In genomic region chr16:28526201-28527099, GRCh38 we compare ENCODE assay signal across 1 cellular context.
TF ChIP-seq lines count a peak whose summit lies in the region.

No MANE protein-coding gene starts in this region.

TF ChIP-seq in HepG2, 621 proteins besides CTCF, POLR2A, EP300 and RAD21 (continued from another document and continues in another):
- TF ChIP-seq NFAT5 (CRISPR knock-in tag; IDR thresholded peaks at IDR 0.05) (no peak), SAP130 (CRISPR knock-in tag; IDR thresholded peaks at IDR 0.05; ENCODE audit: low read depth) (peak; percentile 94), ZNF563 (CRISPR knock-in tag; IDR thresholded peaks at IDR 0.05) (peak; percentile 56; the same call in 1 of the 2 replicates), ZNF652 (CRISPR knock-in tag; IDR thresholded peaks at IDR 0.05; ENCODE audit: borderline replicate concordance, low read depth) (peak; percentile 73), MAF1 (CRISPR knock-in tag; IDR thresholded peaks at IDR 0.05; ENCODE audit: borderline replicate concordance) (peak; percentile 24; the same call in 1 of the 2 replicates), ZNF335 (CRISPR knock-in tag; IDR thresholded peaks at IDR 0.05) (peak; percentile 74; the same call in 1 of the 2 replicates), NR2F1 (CRISPR knock-in tag; IDR thresholded peaks at IDR 0.05) (peak; percentile 62 to 72; a peak in 3 of 4 replicates), MAFK (conservative IDR thresholded peaks at IDR 0.05 in 1 of 2, IDR thresholded peaks at IDR 0.05 in 1 of 2; ENCODE audit: low read length in 2 of 2) (no peak), ZNF224 (CRISPR knock-in tag; IDR thresholded peaks at IDR 0.05) (peak; percentile 96), REL (CRISPR knock-in tag; conservative IDR thresholded peaks at IDR 0.05) (no peak), ZNF143 (CRISPR knock-in tag; IDR thresholded peaks at IDR 0.05) (no peak), SMYD3 (CRISPR knock-in tag; IDR thresholded peaks at IDR 0.05) (peak; percentile 73; the same call in 1 of the 2 replicates), PHB2 (IDR thresholded peaks at IDR 0.05; ENCODE audit: partially characterized antibody) (no peak), MTF1 (CRISPR knock-in tag; IDR thresholded peaks at IDR 0.05) (no peak), HINFP (CRISPR knock-in tag; IDR thresholded peaks at IDR 0.05; ENCODE audit: low read depth) (no peak), HNRNPL (IDR thresholded peaks at IDR 0.05; ENCODE audit: low read depth, low read length) (no peak), ZNF280D (CRISPR knock-in tag; IDR thresholded peaks at IDR 0.05) (peak; percentile 81; the same call in 1 of the 2 replicates), ZNF609 (CRISPR knock-in tag; IDR thresholded peaks at IDR 0.05; ENCODE audit: borderline replicate concordance) (peak; percentile 93), THAP9 (CRISPR knock-in tag; IDR thresholded peaks at IDR 0.05; ENCODE audit: borderline replicate concordance) (peak; percentile 56; the same call in 1 of the 2 replicates), NRL (CRISPR knock-in tag; IDR thresholded peaks at IDR 0.05; ENCODE audit: borderline replicate concordance) (no peak), PPARG (CRISPR knock-in tag; conservative IDR thresholded peaks at IDR 0.05) (peak; percentile 86), BHLHE40 (IDR thresholded peaks at IDR 0.05; ENCODE audit: low read length) (no peak), XBP1 (CRISPR knock-in tag; IDR thresholded peaks at IDR 0.05) (no peak), ETV5 (CRISPR knock-in tag; IDR thresholded peaks at IDR 0.05; ENCODE audit: borderline replicate concordance) (peak; percentile 42; the same call in 1 of the 2 replicates), ADNP (CRISPR knock-in tag; IDR thresholded peaks at IDR 0.05) (peak; percentile 78; the same call in 1 of the 2 replicates), ZNF546 (CRISPR knock-in tag; conservative IDR thresholded peaks at IDR 0.05) (no peak), BCL6 (CRISPR knock-in tag; IDR thresholded peaks at IDR 0.05) (peak; percentile 97), PHF8 (CRISPR knock-in tag; IDR thresholded peaks at IDR 0.05) (no peak; the same call in 1 of the 2 replicates), GTF2F1 (IDR thresholded peaks at IDR 0.05; ENCODE audit: low read length) (no peak), ELF1 (CRISPR knock-in tag; IDR thresholded peaks at IDR 0.05) (no peak)
- TF ChIP-seq, protein P1, sequence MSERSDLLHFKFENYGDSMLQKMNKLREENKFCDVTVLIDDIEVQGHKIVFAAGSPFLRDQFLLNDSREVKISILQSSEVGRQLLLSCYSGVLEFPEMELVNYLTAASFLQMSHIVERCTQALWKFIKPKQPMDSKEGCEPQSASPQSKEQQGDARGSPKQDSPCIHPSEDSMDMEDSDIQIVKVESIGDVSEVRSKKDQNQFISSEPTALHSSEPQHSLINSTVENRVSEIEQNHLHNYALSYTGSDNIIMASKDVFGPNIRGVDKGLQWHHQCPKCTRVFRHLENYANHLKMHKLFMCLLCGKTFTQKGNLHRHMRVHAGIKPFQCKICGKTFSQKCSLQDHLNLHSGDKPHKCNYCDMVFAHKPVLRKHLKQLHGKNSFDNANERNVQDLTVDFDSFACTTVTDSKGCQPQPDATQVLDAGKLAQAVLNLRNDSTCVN (CRISPR knock-in tag; IDR thresholded peaks at IDR 0.05; ENCODE audit: borderline replicate concordance) = no peak
- TF ChIP-seq, protein P2, sequence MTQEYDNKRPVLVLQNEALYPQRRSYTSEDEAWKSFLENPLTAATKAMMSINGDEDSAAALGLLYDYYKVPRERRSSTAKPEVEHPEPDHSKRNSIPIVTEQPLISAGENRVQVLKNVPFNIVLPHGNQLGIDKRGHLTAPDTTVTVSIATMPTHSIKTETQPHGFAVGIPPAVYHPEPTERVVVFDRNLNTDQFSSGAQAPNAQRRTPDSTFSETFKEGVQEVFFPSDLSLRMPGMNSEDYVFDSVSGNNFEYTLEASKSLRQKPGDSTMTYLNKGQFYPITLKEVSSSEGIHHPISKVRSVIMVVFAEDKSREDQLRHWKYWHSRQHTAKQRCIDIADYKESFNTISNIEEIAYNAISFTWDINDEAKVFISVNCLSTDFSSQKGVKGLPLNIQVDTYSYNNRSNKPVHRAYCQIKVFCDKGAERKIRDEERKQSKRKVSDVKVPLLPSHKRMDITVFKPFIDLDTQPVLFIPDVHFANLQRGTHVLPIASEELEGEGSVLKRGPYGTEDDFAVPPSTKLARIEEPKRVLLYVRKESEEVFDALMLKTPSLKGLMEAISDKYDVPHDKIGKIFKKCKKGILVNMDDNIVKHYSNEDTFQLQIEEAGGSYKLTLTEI (CRISPR knock-in tag; conservative IDR thresholded peaks at IDR 0.05) = no peak
- TF ChIP-seq, protein P3, sequence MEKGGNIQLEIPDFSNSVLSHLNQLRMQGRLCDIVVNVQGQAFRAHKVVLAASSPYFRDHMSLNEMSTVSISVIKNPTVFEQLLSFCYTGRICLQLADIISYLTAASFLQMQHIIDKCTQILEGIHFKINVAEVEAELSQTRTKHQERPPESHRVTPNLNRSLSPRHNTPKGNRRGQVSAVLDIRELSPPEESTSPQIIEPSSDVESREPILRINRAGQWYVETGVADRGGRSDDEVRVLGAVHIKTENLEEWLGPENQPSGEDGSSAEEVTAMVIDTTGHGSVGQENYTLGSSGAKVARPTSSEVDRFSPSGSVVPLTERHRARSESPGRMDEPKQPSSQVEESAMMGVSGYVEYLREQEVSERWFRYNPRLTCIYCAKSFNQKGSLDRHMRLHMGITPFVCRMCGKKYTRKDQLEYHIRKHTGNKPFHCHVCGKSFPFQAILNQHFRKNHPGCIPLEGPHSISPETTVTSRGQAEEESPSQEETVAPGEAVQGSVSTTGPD (CRISPR knock-in tag; IDR thresholded peaks at IDR 0.05) = peak; percentile 96
- TF ChIP-seq, protein P4, sequence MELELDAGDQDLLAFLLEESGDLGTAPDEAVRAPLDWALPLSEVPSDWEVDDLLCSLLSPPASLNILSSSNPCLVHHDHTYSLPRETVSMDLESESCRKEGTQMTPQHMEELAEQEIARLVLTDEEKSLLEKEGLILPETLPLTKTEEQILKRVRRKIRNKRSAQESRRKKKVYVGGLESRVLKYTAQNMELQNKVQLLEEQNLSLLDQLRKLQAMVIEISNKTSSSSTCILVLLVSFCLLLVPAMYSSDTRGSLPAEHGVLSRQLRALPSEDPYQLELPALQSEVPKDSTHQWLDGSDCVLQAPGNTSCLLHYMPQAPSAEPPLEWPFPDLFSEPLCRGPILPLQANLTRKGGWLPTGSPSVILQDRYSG (CRISPR knock-in tag; IDR thresholded peaks at IDR 0.05) = 0 out of 2 replicates have a peak, but pooled peaks have one; percentile 10
